ENCODE assay signal across 1 cellular context in the genomic region with DNA sequence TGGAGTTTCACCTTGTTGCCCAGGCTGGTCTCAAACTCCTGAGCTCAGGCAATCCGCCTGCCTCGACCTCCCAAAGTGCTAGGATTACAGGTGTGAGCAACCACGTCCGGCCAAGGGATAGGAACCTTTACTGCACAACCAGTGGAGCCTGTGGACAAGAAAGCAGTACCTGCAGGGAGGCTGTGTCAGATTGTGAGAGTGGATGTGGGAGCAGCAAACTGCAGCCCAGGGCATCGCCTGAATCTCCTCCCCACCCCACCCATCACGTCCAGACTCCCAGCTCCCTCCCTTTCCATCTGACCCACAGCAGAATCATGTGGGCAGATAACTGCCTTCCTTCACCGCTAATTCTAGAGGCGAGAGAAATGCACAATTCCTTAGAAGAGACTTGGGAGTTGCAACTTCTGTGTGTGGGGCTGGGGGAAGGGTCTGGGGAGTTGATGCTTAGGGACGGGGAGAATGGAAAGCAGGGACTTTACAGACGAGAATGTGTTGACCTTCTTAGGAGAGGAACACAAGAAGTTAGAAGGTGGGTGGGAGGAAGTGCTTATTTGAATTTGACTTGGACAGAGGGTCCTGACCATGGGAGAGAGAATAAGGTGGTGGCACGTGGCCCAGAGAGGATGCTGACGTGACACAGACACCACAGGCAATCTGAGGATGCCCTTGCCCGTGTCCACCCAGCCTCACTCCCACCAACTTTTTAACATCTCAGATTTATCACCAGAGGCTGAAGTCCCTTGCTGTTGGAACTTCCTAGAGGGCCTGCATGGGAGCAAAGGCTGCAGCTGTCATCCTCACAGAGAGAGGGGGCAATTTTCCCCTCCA.
TF ChIP-seq lines count a peak whose summit lies in the region.

No MANE protein-coding gene starts in this region.

TF ChIP-seq in GM23338, 12 proteins besides CTCF, POLR2A, EP300 and RAD21:
- TF ChIP-seq, protein P1, sequence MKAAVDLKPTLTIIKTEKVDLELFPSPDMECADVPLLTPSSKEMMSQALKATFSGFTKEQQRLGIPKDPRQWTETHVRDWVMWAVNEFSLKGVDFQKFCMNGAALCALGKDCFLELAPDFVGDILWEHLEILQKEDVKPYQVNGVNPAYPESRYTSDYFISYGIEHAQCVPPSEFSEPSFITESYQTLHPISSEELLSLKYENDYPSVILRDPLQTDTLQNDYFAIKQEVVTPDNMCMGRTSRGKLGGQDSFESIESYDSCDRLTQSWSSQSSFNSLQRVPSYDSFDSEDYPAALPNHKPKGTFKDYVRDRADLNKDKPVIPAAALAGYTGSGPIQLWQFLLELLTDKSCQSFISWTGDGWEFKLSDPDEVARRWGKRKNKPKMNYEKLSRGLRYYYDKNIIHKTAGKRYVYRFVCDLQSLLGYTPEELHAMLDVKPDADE (IDR thresholded peaks at IDR 0.05), result no peak
TF ChIP-seq in GM23338: peak in this region for 0.
